In genomic region chr2:163345795-163346573, GRCh38 we compare ENCODE assay signal across 8 cellular contexts.
DNase-seq lines count a peak whose midpoint lies in the region; ATAC-seq, FAIRE-seq and TF ChIP-seq lines count a peak whose summit lies in the region.

No MANE protein-coding gene starts in this region.

- TF ChIP-seq POLR2A in stomach (IDR thresholded peaks at IDR 0.05) = no peak

- no peak overlapping the region for H3K27ac Mint-ChIP-seq in T-helper 17 cell

- no peaks in the 10 kb centered on the region for H3K27me3 ChIP-seq in stomach

- H3K9me3 ChIP-seq in T-helper 17 cell (ENCODE audit: control insufficient read depth, low read length, poor library complexity, severe bottlenecking) (no peaks in the 10 kb centered on the region), stomach (no peaks in the 10 kb centered on the region)

- H3K4me1 Mint-ChIP-seq in T-helper 17 cell = peaks cover 2% of the 10 kb centered on the region

- POLR2A ChIA-PET in AG04449 (lab: Yijun Ruan, JAX) = no interaction called here

- intact Hi-C loops in stomach (cut with DNase I; ENCODE audit: low total_unique reads) = no loop called here

- DNase-seq in AG04449 (ENCODE audit: low read depth, low spot score) (no peak), GM18507 (ENCODE audit: extremely low spot score, insufficient read length, low read depth) (peak; percentile 2), NCI-H1417 treated with DMSO at 0.1 percent for 48 hours (lab: John Stamatoyannopoulos, UW) (peak; percentile 38), T-helper 17 cell (no peak), glomerular visceral epithelial cell (ENCODE audit: extremely low spot score) (peak; percentile 83), stomach (no peak)

- H3K4me3 ChIP-seq in AG04449 (ENCODE audit: low read depth, low read length) (no peak overlapping the region), stomach (no peak overlapping the region)

- peaks cover 6 to 19% (median 13%) of the 10 kb centered on the region in 4 donors for H3K4me1 ChIP-seq in stomach

- WGBS in stomach, 5 donors = 7 to 10% (median 9%) methylated on average over 6 of the region's 6 CpGs

- TF ChIP-seq EP300 in stomach (IDR thresholded peaks at IDR 0.05) = no peak

- FAIRE-seq in GM18507 (lab: Jason Lieb, UNC) = peak; percentile 87

- CTCF ChIA-PET in AG04449 (lab: Yijun Ruan, JAX) = interaction anchor here (0.6 to 1.6 kb wide), 12 partner anchors 24 to 1190 kb away, joined by 3 to 10 read pairs (median 4); no protein-coding TSS in a partner anchor

- ATAC-seq in HG02938 (IDR thresholded peaks at IDR 0.05; ENCODE audit: unreplicated experiment) = peak; percentile 72
- peak; percentile 37 for ATAC-seq in T-helper 17 cell
- no peak for ATAC-seq in HG02588 (IDR thresholded peaks at IDR 0.05; ENCODE audit: unreplicated experiment)

- no peaks in the 10 kb centered on the region for H3K36me3 ChIP-seq in stomach

- no peak overlapping the region for H3K4me3 Mint-ChIP-seq in T-helper 17 cell

- TF ChIP-seq CTCF in AG04449 (IDR thresholded peaks at IDR 0.05; ENCODE audit: insufficient read depth, low read length, missing control alignments) (peak; percentile 64), stomach (IDR thresholded peaks at IDR 0.05) (peak in 5 of 7 experiments; percentile 26 to 77 (median 73))

- H3K27me3 Mint-ChIP-seq in T-helper 17 cell = peaks cover 15% of the 10 kb centered on the region

- H3K36me3 Mint-ChIP-seq in T-helper 17 cell (ENCODE audit: low read depth) = no peaks in the 10 kb centered on the region

- no peak overlapping the region for H3K27ac ChIP-seq in stomach

Comparison
In these comparisons a context has a peak if more than half of its experiments do, and no peak if none do; other contexts are left out.
1. DNase-seq: peak in GM18507 (single experiment), NCI-H1417 treated with DMSO at 0.1 percent for 48 hours (single experiment) and glomerular visceral epithelial cell (single experiment); none in AG04449 (single experiment), T-helper 17 cell (0 of 3) and stomach (single experiment).